ENCODE assay signal across 1 cellular context in the genomic region with DNA sequence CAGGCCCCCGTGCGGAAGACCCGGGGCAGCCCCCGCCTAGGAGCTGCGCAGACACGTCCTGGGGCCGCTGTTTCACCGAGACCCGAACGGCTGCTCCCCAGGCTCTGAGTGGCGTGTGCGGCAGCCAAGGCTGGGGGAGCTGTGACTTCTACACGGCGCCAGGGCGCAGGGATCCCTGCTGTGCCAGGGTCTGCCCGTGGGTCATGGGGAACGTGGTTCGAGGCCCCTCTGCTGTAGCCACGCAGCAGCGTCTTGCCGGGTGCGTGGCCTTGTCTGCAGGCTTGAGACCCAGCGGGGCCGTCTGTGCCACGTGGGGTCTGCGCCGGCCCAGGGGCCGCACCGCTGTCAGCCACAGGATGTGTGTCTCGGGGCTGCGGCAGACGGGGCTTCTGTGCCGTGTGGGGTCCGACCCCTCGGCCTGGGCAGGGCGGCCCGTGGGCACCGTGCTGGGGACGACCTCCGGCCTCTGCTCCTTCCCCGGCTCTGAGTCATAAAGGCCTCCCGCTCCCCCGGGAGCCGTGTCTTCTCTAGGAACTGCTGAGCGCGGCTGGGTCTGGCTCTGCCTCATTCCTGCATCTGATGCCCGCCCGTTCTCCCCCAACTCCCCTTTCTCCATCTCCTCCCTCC.
TF ChIP-seq lines count a peak whose summit lies in the region.

No MANE protein-coding gene starts in this region.

TF ChIP-seq in GM23338, 12 proteins besides CTCF, POLR2A, EP300 and RAD21 (continued from another document):
- no peak for TF ChIP-seq ETS1 (IDR thresholded peaks at IDR 0.05)
- no peak for TF ChIP-seq ZNF114 (CRISPR knock-in tag; IDR thresholded peaks at IDR 0.05)
- TF ChIP-seq EZH2phosphoT487 (IDR thresholded peaks at IDR 0.05; ENCODE audit: unreplicated experiment): no peak
